ENCODE assay signal across 12 cellular contexts in genomic region chr1:24009406-24009805, GRCh38.
DNase-seq lines count a peak whose midpoint lies in the region; ATAC-seq lines count a peak whose summit lies in the region.
"Had no signal": no experiment of that assay in that cellular context is flagged by ENCODE, and none has a peak within 500 bp of the region (broad histone marks: within the 10 kb centered on the region; RNA-seq: fewer than 3 reads in every experiment).

No MANE protein-coding gene starts in this region.

- DNase-seq in HS-5 (ENCODE audit: low read depth), result peak; percentile 71
- peak; percentile 70 for DNase-seq in astrocyte of the hippocampus (ENCODE audit: low read depth, low spot score)
- peak; percentile 78 for DNase-seq in islet precursor cell
- no peak for DNase-seq in NCI-H1105 (lab: John Stamatoyannopoulos, UW)
- DNase-seq: activated T-cell treated with anti-CD3 and anti-CD28 coated beads for 4 hours; anterior cingulate cortex; DND-41; KBM-7; stimulated activated CD4-positive, alpha-beta T cell treated with anti-CD3 and anti-CD28 coated beads, Interleukin-15, amount 100 ng/mL, for 24 hours had no signal

- ATAC-seq in HG03571 (IDR thresholded peaks at IDR 0.05; ENCODE audit: unreplicated experiment), result no peak
- ATAC-seq in HG03460 (IDR thresholded peaks at IDR 0.05; ENCODE audit: unreplicated experiment), result no peak
- no peak for ATAC-seq in HG02763 (IDR thresholded peaks at IDR 0.05; ENCODE audit: unreplicated experiment)
